15 cellular contexts compared by ENCODE assay signal in the genomic region with DNA sequence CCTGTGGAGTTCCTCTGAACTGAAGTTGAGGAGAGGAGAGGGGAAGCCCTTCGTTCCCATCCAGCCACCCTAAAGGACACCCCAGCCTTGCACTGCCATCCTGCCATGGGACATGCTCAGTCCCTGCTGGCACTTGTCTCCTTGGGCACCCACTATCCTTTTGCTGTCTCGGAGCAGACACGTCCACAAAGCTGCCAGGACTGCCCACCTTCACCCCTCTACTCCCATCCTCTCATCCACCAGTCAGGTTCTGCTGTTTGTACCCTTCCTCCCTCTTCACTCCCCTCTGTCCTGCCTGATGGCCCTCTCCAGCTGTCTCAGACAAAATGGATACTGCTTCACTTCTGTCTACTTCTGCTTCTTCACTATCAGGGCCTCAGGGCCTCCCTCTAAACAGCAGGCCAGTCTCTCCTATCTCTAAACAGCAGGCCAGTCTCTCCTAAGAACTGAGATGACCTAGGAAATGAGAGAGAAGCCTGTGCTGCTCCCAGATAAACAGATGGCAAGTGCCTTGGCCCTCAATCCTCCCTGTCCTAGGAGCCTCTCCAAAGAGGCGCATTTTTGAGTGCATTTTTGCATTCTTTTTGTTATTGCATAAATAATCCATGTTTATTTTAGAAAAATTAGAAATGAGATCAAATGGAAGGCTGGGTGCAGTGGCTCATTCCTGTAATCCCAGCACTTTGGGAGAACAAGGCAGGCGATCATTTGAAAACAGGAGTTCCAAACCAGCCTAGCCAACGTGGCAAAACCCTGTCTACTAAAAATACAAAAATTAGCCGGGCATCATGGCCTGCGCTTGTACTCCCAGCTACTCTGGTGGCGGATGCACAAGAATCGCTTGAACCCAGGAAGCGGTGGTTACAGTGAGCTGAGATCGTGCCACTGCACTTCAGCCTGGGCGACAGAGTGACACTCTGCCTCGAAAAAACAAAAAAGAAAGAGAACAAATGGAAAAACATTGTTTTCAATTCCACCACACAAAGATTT. TPM values are rescaled to one million over a fixed set of nuclear protein-coding genes. Genes with fewer than 3 reads are reported as not detected.
A peak's percentile ranks its signal among the peaks of the same experiment; 100 is the strongest.
DNase-seq lines count a peak whose midpoint lies in the region; TF ChIP-seq lines count a peak whose summit lies in the region.
"Had no signal": no experiment of that assay in that cellular context is flagged by ENCODE, and none has a peak within 500 bp of the region (broad histone marks: within the 10 kb centered on the region; RNA-seq: fewer than 3 reads in every experiment).

No MANE protein-coding gene starts in this region.

- H4K20me1 ChIP-seq in neural progenitor cell (ENCODE audit: low read depth) = peaks cover 1% of the 10 kb centered on the region

- peak; percentile 72 for DNase-seq in activated CD4-positive, alpha-beta T cell treated with anti-CD3 and anti-CD28 coated beads, Interleukin-2, amount 10 ng/mL, durations not matched to agents 24 days and 14 days
- DNase-seq in activated CD4-positive, alpha-beta T cell treated with anti-CD3 and anti-CD28 coated beads, Interleukin-2, amount 50 U/mL, for 1 hour = no peak
- peak; percentile 14 for DNase-seq in NCI-H524 treated with DMSO at 0.1 percent for 48 hours (lab: John Stamatoyannopoulos, UW)
- no peak for DNase-seq in neural progenitor cell (ENCODE audit: low spot score)
- DNase-seq in HEK293T (ENCODE audit: extremely low spot score) = no peak
- DNase-seq in BE2C = no peak
- no peak for DNase-seq in G401 (ENCODE audit: low spot score)
- DNase-seq: amniotic stem cell, HCEC 1CT, sigmoid colon had no signal

- H3K27me3 Mint-ChIP-seq in activated CD4-positive, alpha-beta T cell treated with anti-CD3 and anti-CD28 coated beads, Interleukin-2, amount 10 ng/mL, durations not matched to agents 24 days and 14 days = no peaks in the 10 kb centered on the region
- H3K27me3 Mint-ChIP-seq in activated naive CD8-positive, alpha-beta T cell = no peaks in the 10 kb centered on the region
- H3K27me3 Mint-ChIP-seq in neural progenitor cell (ENCODE audit: insufficient read depth, low read depth) = peaks cover 8% of the 10 kb centered on the region

- CTCF ChIA-PET in HEK293T (lab: Yijun Ruan, JAX) = no interaction called here

- TF ChIP-seq CTCF in neural progenitor cell (IDR thresholded peaks at IDR 0.05) (no peak), BE2C (IDR thresholded peaks at IDR 0.05; ENCODE audit: low read depth, low read length) (no peak)

- H3K9me3 ChIP-seq in neural progenitor cell (ENCODE audit: low read depth) (no peaks in the 10 kb centered on the region), BE2C (no peaks in the 10 kb centered on the region)
- H3K9me3 ChIP-seq: sigmoid colon, vagina had no signal

- H3K79me2 ChIP-seq in neural progenitor cell (ENCODE audit: low read depth) = peaks cover 3% of the 10 kb centered on the region

- peak overlapping the region; percentile 77 for H3K27ac Mint-ChIP-seq in activated CD4-positive, alpha-beta T cell treated with anti-CD3 and anti-CD28 coated beads, Interleukin-2, amount 10 ng/mL, durations not matched to agents 24 days and 14 days
- peak overlapping the region; percentile 86 for H3K27ac Mint-ChIP-seq in activated naive CD8-positive, alpha-beta T cell
- H3K27ac Mint-ChIP-seq in neural progenitor cell = no peak overlapping the region

- peaks cover 4% of the 10 kb centered on the region for H3K36me3 Mint-ChIP-seq in activated CD4-positive, alpha-beta T cell treated with anti-CD3 and anti-CD28 coated beads, Interleukin-2, amount 10 ng/mL, durations not matched to agents 24 days and 14 days (ENCODE audit: low read depth)
- H3K36me3 Mint-ChIP-seq in activated naive CD8-positive, alpha-beta T cell = no peaks in the 10 kb centered on the region
- no peaks in the 10 kb centered on the region for H3K36me3 Mint-ChIP-seq in neural progenitor cell

- H2AFZ ChIP-seq in neural progenitor cell (replicated peaks) = peak overlapping the region; percentile 50

- no peaks in the 10 kb centered on the region for H3K9me3 Mint-ChIP-seq in activated CD4-positive, alpha-beta T cell treated with anti-CD3 and anti-CD28 coated beads, Interleukin-2, amount 10 ng/mL, durations not matched to agents 24 days and 14 days
- no peaks in the 10 kb centered on the region for H3K9me3 Mint-ChIP-seq in activated naive CD8-positive, alpha-beta T cell (ENCODE audit: low read depth)
- H3K9me3 Mint-ChIP-seq in neural progenitor cell = no peaks in the 10 kb centered on the region

- no peaks in the 10 kb centered on the region for H3K27me3 ChIP-seq in neural progenitor cell
- no peaks in the 10 kb centered on the region for H3K27me3 ChIP-seq in BE2C
- H3K27me3 ChIP-seq: sigmoid colon, vagina had no signal

- POLR2A ChIA-PET in HEK293T (lab: Yijun Ruan, JAX) = no interaction called here

- H3K4me3 ChIP-seq in neural progenitor cell (no peak overlapping the region), BE2C (ENCODE audit: low read depth, low read length) (no peak overlapping the region)
- H3K4me3 ChIP-seq: sigmoid colon, vagina had no signal

- H3K4me1 ChIP-seq in neural progenitor cell (peaks cover 3% of the 10 kb centered on the region), BE2C (0 out of 2 replicates have a peak, but pooled peaks cover 2% of the 10 kb centered on the region)

- H3K9ac ChIP-seq in neural progenitor cell = no peak overlapping the region

- peaks cover 14% of the 10 kb centered on the region for H3K4me1 Mint-ChIP-seq in activated CD4-positive, alpha-beta T cell treated with anti-CD3 and anti-CD28 coated beads, Interleukin-2, amount 10 ng/mL, durations not matched to agents 24 days and 14 days
- H3K4me1 Mint-ChIP-seq in activated naive CD8-positive, alpha-beta T cell (ENCODE audit: low read depth) = peaks cover 36% of the 10 kb centered on the region
- H3K4me1 Mint-ChIP-seq in neural progenitor cell = peaks cover 5% of the 10 kb centered on the region

- H3K36me3 ChIP-seq in neural progenitor cell (no peaks in the 10 kb centered on the region), BE2C (no peaks in the 10 kb centered on the region)
- H3K36me3 ChIP-seq: sigmoid colon, vagina had no signal

- no peak overlapping the region for H3K4me2 ChIP-seq in neural progenitor cell

- H3F3A ChIP-seq in neural progenitor cell (ENCODE audit: low read depth) = peaks cover 26% of the 10 kb centered on the region

- no peak overlapping the region for H3K4me3 Mint-ChIP-seq in activated CD4-positive, alpha-beta T cell treated with anti-CD3 and anti-CD28 coated beads, Interleukin-2, amount 10 ng/mL, durations not matched to agents 24 days and 14 days
- no peak overlapping the region for H3K4me3 Mint-ChIP-seq in activated naive CD8-positive, alpha-beta T cell
- H3K4me3 Mint-ChIP-seq in neural progenitor cell = no peak overlapping the region

- in situ Hi-C loops in G401 (cut with HindIII; ENCODE audit: low sequenced_read_pairs) = no loop called here

- intact Hi-C loops in activated CD4-positive, alpha-beta T cell treated with anti-CD3 and anti-CD28 coated beads, Interleukin-2, amount 10 ng/mL, durations not matched to agents 24 days and 14 days (cut with micrococcal nuclease) = no loop called here

- H3K27ac ChIP-seq in neural progenitor cell = no peak overlapping the region
- H3K27ac ChIP-seq: sigmoid colon, vagina, VCaP had no signal

TF ChIP-seq in HEK293T, 16 proteins besides CTCF, POLR2A, EP300 and RAD21:
- TF ChIP-seq SP1 (IDR thresholded peaks at IDR 0.05) (no peak), FOXA1 (IDR thresholded peaks at IDR 0.05) (no peak), ELF4 (IDR thresholded peaks at IDR 0.05) (no peak), ZNF384 (IDR thresholded peaks at IDR 0.05) (no peak), ARNT (IDR thresholded peaks at IDR 0.05) (no peak), CTBP1 (IDR thresholded peaks at IDR 0.05; ENCODE audit: borderline replicate concordance) (no peak), FOXK2 (IDR thresholded peaks at IDR 0.05) (no peak), TARDBP (IDR thresholded peaks at IDR 0.05) (no peak)

RNA-seq across cellular contexts. Expression of gene PYCR2, which starts 4.4 kb away (rescaled TPM):
- total RNA-seq in activated CD4-positive, alpha-beta T cell treated with anti-CD3 and anti-CD28 coated beads, Interleukin-2, amount 10 ng/mL, durations not matched to agents 24 days and 14 days = 144 and 150 TPM in 2 replicates
- 23.8 and 54.7 TPM in 2 replicates for total RNA-seq in neural progenitor cell (ENCODE audit: low replicate concordance)
- polyA plus RNA-seq in BE2C (2012; ENCODE audit: insufficient read depth, insufficient read length, low read depth) = 223 TPM
- 87.3 and 125 TPM in 2 replicates for total RNA-seq in G401 (2014; rRNA removed; shearing (Covaris generic))

RNA-seq across cellular contexts. Expression of gene LEFTY2, which starts 12.5 kb away (rescaled TPM):
- not detected in 2 replicates for total RNA-seq in activated CD4-positive, alpha-beta T cell treated with anti-CD3 and anti-CD28 coated beads, Interleukin-2, amount 10 ng/mL, durations not matched to agents 24 days and 14 days
- total RNA-seq in neural progenitor cell (ENCODE audit: low replicate concordance) = not detected in 2 replicates
- not detected for polyA plus RNA-seq in BE2C (2012; ENCODE audit: insufficient read depth, insufficient read length, low read depth)
- total RNA-seq in G401 (2014; rRNA removed; shearing (Covaris generic)) = not detected in 2 replicates
- total RNA-seq: mononuclear cell had no signal
- polyA plus RNA-seq: AG04450 had no signal

RNA-seq across cellular contexts. Expression of gene LEFTY1, which starts 39.5 kb away (rescaled TPM):
- not detected in 2 replicates for total RNA-seq in activated CD4-positive, alpha-beta T cell treated with anti-CD3 and anti-CD28 coated beads, Interleukin-2, amount 10 ng/mL, durations not matched to agents 24 days and 14 days
- total RNA-seq in neural progenitor cell (ENCODE audit: low replicate concordance) = not detected in 2 replicates
- not detected for polyA plus RNA-seq in BE2C (2012; ENCODE audit: insufficient read depth, insufficient read length, low read depth)
- not detected in 2 replicates for total RNA-seq in G401 (2014; rRNA removed; shearing (Covaris generic))
- total RNA-seq: sigmoid colon, vagina had no signal

RNA-seq across cellular contexts. Expression of gene TMEM63A, which starts 46.3 kb away (rescaled TPM):
- 23.0 and 28.5 TPM in 2 replicates for total RNA-seq in activated CD4-positive, alpha-beta T cell treated with anti-CD3 and anti-CD28 coated beads, Interleukin-2, amount 10 ng/mL, durations not matched to agents 24 days and 14 days
- total RNA-seq in neural progenitor cell (ENCODE audit: low replicate concordance) = 5.1 and 12.3 TPM in 2 replicates
- 0.59 TPM for polyA plus RNA-seq in BE2C (2012; ENCODE audit: insufficient read depth, insufficient read length, low read depth)
- 1.8 and 2.2 TPM in 2 replicates for total RNA-seq in G401 (2014; rRNA removed; shearing (Covaris generic))

Comparison
In these comparisons a context has a peak if more than half of its experiments do, and no peak if none do; other contexts are left out.
1. DNase-seq: peak in activated CD4-positive, alpha-beta T cell treated with anti-CD3 and anti-CD28 coated beads, Interleukin-2, amount 10 ng/mL, durations not matched to agents 24 days and 14 days (single experiment) and NCI-H524 treated with DMSO at 0.1 percent for 48 hours (single experiment); none in activated CD4-positive, alpha-beta T cell treated with anti-CD3 and anti-CD28 coated beads, Interleukin-2, amount 50 U/mL, for 1 hour (single experiment), neural progenitor cell (single experiment), HEK293T (single experiment), BE2C (single experiment) and G401 (single experiment).